In genomic region chr11:64385953-64386704, GRCh38 we compare ENCODE assay signal across 11 cellular contexts. TPM values are rescaled to one million over a fixed set of nuclear protein-coding genes. Genes with fewer than 3 reads are reported as not detected.
A peak's percentile ranks its signal among the peaks of the same experiment; 100 is the strongest.
DNase-seq lines count a peak whose midpoint lies in the region; ATAC-seq and TF ChIP-seq lines count a peak whose summit lies in the region.
"Had no signal": no experiment of that assay in that cellular context is flagged by ENCODE, and none has a peak within 500 bp of the region (broad histone marks: within the 10 kb centered on the region; RNA-seq: fewer than 3 reads in every experiment).

No MANE protein-coding gene starts in this region.

- H3K36me3 Mint-ChIP-seq in Calu3 (ENCODE audit: insufficient read depth, unreplicated experiment) = no peaks in the 10 kb centered on the region

- no peak overlapping the region for H3K4me3 Mint-ChIP-seq in Calu3 (ENCODE audit: low read depth, unreplicated experiment)

- H3K9me3 Mint-ChIP-seq in Calu3 (ENCODE audit: low read depth, unreplicated experiment) = peaks cover 2% of the 10 kb centered on the region

- no peaks in the 10 kb centered on the region for H3K36me3 ChIP-seq in left lung
- H3K36me3 ChIP-seq: gastroesophageal sphincter had no signal

- H3K9me3 ChIP-seq in left lung = no peaks in the 10 kb centered on the region
- H3K9me3 ChIP-seq: gastroesophageal sphincter had no signal

- H3K4me1 ChIP-seq in left lung = peaks cover 0 to 24% of the 10 kb centered on the region in 2 donors

- peaks cover 0 to 21% of the 10 kb centered on the region in 2 donors for H3K27me3 ChIP-seq in left lung
- H3K27me3 ChIP-seq: gastroesophageal sphincter had no signal

- H3K27ac ChIP-seq in VCaP (peak overlapping the region; percentile 45), left lung (peak overlapping the region in 1 of 2 donors; percentile 34)
- H3K27ac ChIP-seq: gastroesophageal sphincter had no signal

- no TSS peak for BruUV-seq in Calu3 (replicated peaks; lab: Mats Ljungman, UMichigan)

- peak; percentile 12 for DNase-seq in Calu3
- DNase-seq in LHCN-M2 (ENCODE audit: low read depth) = peak; percentile 19
- DNase-seq in left lung = no peak
- DNase-seq in NCI-H345 treated with DMSO at 0.1 percent for 48 hours (lab: John Stamatoyannopoulos, UW; ENCODE audit: unreplicated experiment) = no peak
- no peak for DNase-seq in midbrain (lab: John Stamatoyannopoulos, UW)
- no peak for DNase-seq in NCI-H1092 (lab: John Stamatoyannopoulos, UW)
- DNase-seq: MM.1S had no signal

- H3K4me3 ChIP-seq in left lung = no peak overlapping the region
- H3K4me3 ChIP-seq: gastroesophageal sphincter had no signal

- intact Hi-C loops in Calu3 (cut with micrococcal nuclease; ENCODE audit: unreplicated experiment) (no loop called here), left lung (cut with DNase I) (no loop called here)

- CTCF ChIA-PET in Calu3 (lab: Charles Lee) = interaction anchor here (0.8 to 1.0 kb wide), 2 partner anchors 30 to 31 kb away, joined by 3 to 4 read pairs; no protein-coding TSS in a partner anchor

- peak; percentile 20 for ATAC-seq in left lung
- ATAC-seq in GM21367 (IDR thresholded peaks at IDR 0.05; ENCODE audit: unreplicated experiment) = no peak
- ATAC-seq: activated CD4-positive, CD25-positive, alpha-beta regulatory T cell treated with anti-CD3 and anti-CD28 coated beads, Interleukin-2, amount 50 U/mL, for 24 hours had no signal

- H3K27ac Mint-ChIP-seq in Calu3 (ENCODE audit: unreplicated experiment) = no peak overlapping the region

- peaks cover 20% of the 10 kb centered on the region for H3K4me1 Mint-ChIP-seq in Calu3 (ENCODE audit: low read depth, unreplicated experiment)

- peaks cover 81% of the 10 kb centered on the region for H3K27me3 Mint-ChIP-seq in Calu3 (ENCODE audit: unreplicated experiment)

- TF ChIP-seq CTCF in Calu3 (IDR thresholded peaks at IDR 0.05; ENCODE audit: unreplicated experiment) = no peak
- TF ChIP-seq CTCF in VCaP (conservative IDR thresholded peaks at IDR 0.05) = no peak
- TF ChIP-seq CTCF in left lung (IDR thresholded peaks at IDR 0.05) = no peak

RNA-seq across cellular contexts. Expression of gene RPS6KA4, which starts 27.2 kb away (rescaled TPM):
- total RNA-seq in Calu3 (2022) (46.0 and 56.5 TPM in 2 replicates), LHCN-M2 (2014; rRNA removed) (56.2 and 64.1 TPM in 2 replicates), left lung (10 to 100 TPM; 37.1 to 57.6 TPM)
- polyA plus RNA-seq in LHCN-M2 (2012) = 45.6 TPM

RNA-seq across cellular contexts. Expression of gene CCDC88B, which starts 46.1 kb away (rescaled TPM):
- total RNA-seq in Calu3 (2022) (7.6 and 8.2 TPM in 2 replicates), LHCN-M2 (2014; rRNA removed) (0.63 and 0.71 TPM in 2 replicates), left lung (10 to 100 TPM; 12.1 to 35.7 TPM)
- 3.1 TPM for polyA plus RNA-seq in LHCN-M2 (2012)

Comparison
In these comparisons a context has a peak if more than half of its experiments do, and no peak if none do; other contexts are left out.
1. DNase-seq: peak in Calu3 (single experiment) and LHCN-M2 (single experiment); none in left lung (0 of 2), NCI-H345 treated with DMSO at 0.1 percent for 48 hours (single experiment), midbrain (single experiment) and NCI-H1092 (single experiment).